In genomic region chr15:31325976-31326728, GRCh38 we compare ENCODE assay signal across 8 cellular contexts. TPM values are rescaled to one million over a fixed set of nuclear protein-coding genes. Genes with fewer than 3 reads are reported as not detected.
DNase-seq lines count a peak whose midpoint lies in the region; ATAC-seq, FAIRE-seq and TF ChIP-seq lines count a peak whose summit lies in the region.

No MANE protein-coding gene starts in this region.

- peak overlapping the region; percentile 49 to 71 for H3K4me3 ChIP-seq in cardiac fibroblast (replicated peaks in 1 of 2; ENCODE audit: low read depth in 2 of 2, low read length in 2 of 2)
- peak overlapping the region; percentile 77 to 94 for H3K4me3 ChIP-seq in small intestine (ENCODE audit: low read depth in 1 of 2, low read length in 2 of 2)

- H3K27ac Mint-ChIP-seq in activated B cell treated with CpG ODN at 0.5 μM for 24 hours: peak overlapping the region; percentile 86

- peaks cover 23% of the 10 kb centered on the region for H3K36me3 Mint-ChIP-seq in activated B cell treated with CpG ODN at 0.5 μM for 24 hours (ENCODE audit: low read depth)

- H3K27ac ChIP-seq in small intestine (ENCODE audit: low read depth in 1 of 2, low read length in 1 of 2): peak overlapping the region; percentile 100

- DNase-seq in AG08395 (ENCODE audit: low spot score): peak; percentile 99
- peak; percentile 80 for DNase-seq in NCI-H2196 treated with DMSO at 0.1 percent for 48 hours (lab: John Stamatoyannopoulos, UW; ENCODE audit: unreplicated experiment)
- DNase-seq in activated B cell treated with CpG ODN at 0.5 μM for 24 hours: peak; percentile 100
- DNase-seq in cardiac fibroblast (ENCODE audit: low read depth in 2 of 2): peak; percentile 97 to 99
- DNase-seq in iPS-NIHi7 (ENCODE audit: extremely low spot score): peak; percentile 99
- DNase-seq in small intestine: peak; percentile 99

- CTCF ChIA-PET in activated B cell treated with CpG ODN at 0.5 μM for 24 hours (lab: Charles Lee): interaction anchor here (0.7 to 4.2 kb wide), 12 partner anchors 27 to 162 kb away, joined by 3 to 47 read pairs (median 3); no protein-coding TSS in a partner anchor

- H3K4me3 Mint-ChIP-seq in activated B cell treated with CpG ODN at 0.5 μM for 24 hours: peak overlapping the region; percentile 93

- H3K27me3 Mint-ChIP-seq in activated B cell treated with CpG ODN at 0.5 μM for 24 hours: no peaks in the 10 kb centered on the region

- no peaks in the 10 kb centered on the region for H3K9me3 Mint-ChIP-seq in activated B cell treated with CpG ODN at 0.5 μM for 24 hours

- no peak for TF ChIP-seq CTCF in activated B cell treated with CpG ODN at 0.5 μM for 24 hours (IDR thresholded peaks at IDR 0.05)
- no peak for TF ChIP-seq CTCF in cardiac fibroblast (IDR thresholded peaks at IDR 0.05; ENCODE audit: low read depth, low read length)

- no peaks in the 10 kb centered on the region for H3K27me3 ChIP-seq in small intestine (ENCODE audit: control insufficient read depth in 2 of 2, insufficient read depth in 2 of 2, low read length in 2 of 2)

- POLR2A ChIA-PET in activated B cell treated with CpG ODN at 0.5 μM for 24 hours (lab: Charles Lee): interaction anchor here (0.5 to 8.9 kb wide), 43 partner anchors 9 to 702 kb away, joined by 3 to 406 read pairs (median 6); partner anchors contain the start of gene ARHGAP11B

- H3K9me3 ChIP-seq in small intestine (ENCODE audit: control insufficient read depth, low read depth): no peaks in the 10 kb centered on the region

- no peak for FAIRE-seq in small intestine (lab: Jason Lieb, UNC)

- no peaks in the 10 kb centered on the region for H3K36me3 ChIP-seq in small intestine (ENCODE audit: control insufficient read depth in 2 of 2, insufficient read depth in 2 of 2, low read length in 2 of 2)

- 0 to 1% (median 0%) methylated on average over 48 to 99 of the region's 99 CpGs for WGBS in small intestine, 3 donors

- ATAC-seq in GM18907 (IDR thresholded peaks at IDR 0.05; ENCODE audit: unreplicated experiment): peak; percentile 71
- peak; percentile 55 for ATAC-seq in HG03135 (IDR thresholded peaks at IDR 0.05; ENCODE audit: unreplicated experiment)
- peak; percentile 73 for ATAC-seq in activated B cell treated with CpG ODN at 0.5 μM for 24 hours (ENCODE audit: low read depth)

- intact Hi-C loops in activated B cell treated with CpG ODN at 0.5 μM for 24 hours (cut with micrococcal nuclease): loop anchor here (1.0 to 5.0 kb wide), 11 partner anchors 9 to 546 kb away; partner anchors contain the start of genes MTMR10 and OTUD7A

- peaks cover 62% of the 10 kb centered on the region for H3K4me1 Mint-ChIP-seq in activated B cell treated with CpG ODN at 0.5 μM for 24 hours

- H3K4me1 ChIP-seq in small intestine (ENCODE audit: control insufficient read depth in 2 of 2, insufficient read depth in 1 of 2, low read depth in 1 of 2, low read length in 1 of 2): peaks cover 6 to 15% of the 10 kb centered on the region in 2 donors

RNA-seq across cellular contexts. Expression of gene KLF13, which starts 0.5 kb away (rescaled TPM):
- 177 and 178 TPM in 2 replicates for total RNA-seq in activated B cell treated with CpG ODN at 0.5 μM for 24 hours
- polyA plus RNA-seq in small intestine: 10 to 100 TPM; 50.6 to 61.3 (median 51.9) TPM

Comparison
In these comparisons a context has a peak if more than half of its experiments do, and no peak if none do; other contexts are left out.
1. Peak in every context shown above with its lines: DNase-seq, ATAC-seq, H3K4me3 ChIP-seq and H3K27ac ChIP-seq.